Comparison of ENCODE assay signal across 14 cellular contexts in genomic region chr16:66300037-66300436, GRCh38.
DNase-seq lines count a peak whose midpoint lies in the region; ATAC-seq and TF ChIP-seq lines count a peak whose summit lies in the region.
"Had no signal": no experiment of that assay in that cellular context is flagged by ENCODE, and none has a peak within 500 bp of the region (broad histone marks: within the 10 kb centered on the region; RNA-seq: fewer than 3 reads in every experiment).

No MANE protein-coding gene starts in this region.

- H3K27me3 Mint-ChIP-seq in CD4-positive, alpha-beta T cell = peaks cover 5% of the 10 kb centered on the region

- CTCF ChIA-PET in CD4-positive, alpha-beta T cell (lab: Charles Lee) = no interaction called here

- H3K27ac ChIP-seq in right atrium auricular region (no peak overlapping the region), right cardiac atrium (ENCODE audit: low read length) (no peak overlapping the region)
- H3K27ac ChIP-seq in CD4-positive, alpha-beta T cell (ENCODE audit: low read depth, low read length) = no peak overlapping the region
- H3K27ac ChIP-seq: A549, GM23248, HL-60 had no signal

- WGBS in right cardiac atrium = 97% methylated on average over 3 of the region's 3 CpGs

- no peaks in the 10 kb centered on the region for H3K9me3 Mint-ChIP-seq in stimulated activated effector memory CD8-positive, alpha-beta T cell treated with anti-CD3 and anti-CD28 coated beads, Interleukin-12 subunit alpha, Interleukin-12 subunit beta, amount 100 ng/mL, for 72 hours
- peaks cover 10% of the 10 kb centered on the region for H3K9me3 Mint-ChIP-seq in CD4-positive, alpha-beta T cell

- peaks cover 5% of the 10 kb centered on the region for H3K4me1 Mint-ChIP-seq in stimulated activated effector memory CD8-positive, alpha-beta T cell treated with anti-CD3 and anti-CD28 coated beads, Interleukin-12 subunit alpha, Interleukin-12 subunit beta, amount 100 ng/mL, for 72 hours
- H3K4me1 Mint-ChIP-seq in CD4-positive, alpha-beta T cell (ENCODE audit: low read depth) = peaks cover 16% of the 10 kb centered on the region

- POLR2A ChIA-PET in CD4-positive, alpha-beta T cell (lab: Charles Lee) = no interaction called here

- TF ChIP-seq CTCF in right atrium auricular region (IDR thresholded peaks at IDR 0.05) = no peak
- no peak for TF ChIP-seq CTCF in CD4-positive, alpha-beta T cell (IDR thresholded peaks at IDR 0.05)

- H3K27me3 ChIP-seq in right atrium auricular region (no peaks in the 10 kb centered on the region), right cardiac atrium (ENCODE audit: control insufficient read depth, insufficient read depth) (no peaks in the 10 kb centered on the region)
- H3K27me3 ChIP-seq in CD4-positive, alpha-beta T cell (ENCODE audit: control insufficient read depth, insufficient read depth, low read length) = no peaks in the 10 kb centered on the region
- H3K27me3 ChIP-seq: BE2C had no signal

- H3K27ac Mint-ChIP-seq in stimulated activated effector memory CD8-positive, alpha-beta T cell treated with anti-CD3 and anti-CD28 coated beads, Interleukin-12 subunit alpha, Interleukin-12 subunit beta, amount 100 ng/mL, for 72 hours = peak overlapping the region; percentile 45
- no peak overlapping the region for H3K27ac Mint-ChIP-seq in CD4-positive, alpha-beta T cell

- H3K4me1 ChIP-seq in right atrium auricular region = no peaks in the 10 kb centered on the region
- H3K4me1 ChIP-seq in right cardiac atrium (ENCODE audit: control insufficient read depth, insufficient read depth, low read length) = no peaks in the 10 kb centered on the region
- H3K4me1 ChIP-seq: A549, BE2C had no signal

- intact Hi-C loops in right cardiac atrium (cut with DNase I) = no loop called here
- intact Hi-C loops in CD4-positive, alpha-beta T cell (cut with DNase I, micrococcal nuclease) = no loop called here

- H3K4me3 ChIP-seq in right atrium auricular region (no peak overlapping the region), right cardiac atrium (ENCODE audit: low read length) (no peak overlapping the region)
- H3K4me3 ChIP-seq: A549, GM23248 had no signal

- no peak overlapping the region for H3K4me3 Mint-ChIP-seq in stimulated activated effector memory CD8-positive, alpha-beta T cell treated with anti-CD3 and anti-CD28 coated beads, Interleukin-12 subunit alpha, Interleukin-12 subunit beta, amount 100 ng/mL, for 72 hours
- no peak overlapping the region for H3K4me3 Mint-ChIP-seq in CD4-positive, alpha-beta T cell

- no peak for ATAC-seq in right cardiac atrium
- no peak for ATAC-seq in stimulated activated effector memory CD8-positive, alpha-beta T cell treated with anti-CD3 and anti-CD28 coated beads, Interleukin-12 subunit alpha, Interleukin-12 subunit beta, amount 100 ng/mL, for 72 hours
- ATAC-seq in CD4-positive, alpha-beta T cell (ENCODE audit: poor library complexity) = no peak
- ATAC-seq: A549, HCT116 had no signal

- H3K36me3 Mint-ChIP-seq in stimulated activated effector memory CD8-positive, alpha-beta T cell treated with anti-CD3 and anti-CD28 coated beads, Interleukin-12 subunit alpha, Interleukin-12 subunit beta, amount 100 ng/mL, for 72 hours = no peaks in the 10 kb centered on the region
- H3K36me3 Mint-ChIP-seq in CD4-positive, alpha-beta T cell (ENCODE audit: low read depth) = no peaks in the 10 kb centered on the region

- no peaks in the 10 kb centered on the region for H3K9me3 ChIP-seq in right atrium auricular region
- no peaks in the 10 kb centered on the region for H3K9me3 ChIP-seq in right cardiac atrium (ENCODE audit: control insufficient read depth, low read length)
- H3K9me3 ChIP-seq in CD4-positive, alpha-beta T cell (ENCODE audit: control insufficient read depth, low read length) = no peaks in the 10 kb centered on the region
- H3K9me3 ChIP-seq: A549, BE2C had no signal

- no peaks in the 10 kb centered on the region for H3K36me3 ChIP-seq in right atrium auricular region
- H3K36me3 ChIP-seq: BE2C had no signal

- peak; percentile 47 for DNase-seq in right atrium auricular region (ENCODE audit: low spot score)
- no peak for DNase-seq in right cardiac atrium
- peak; percentile 37 for DNase-seq in islet precursor cell
- no peak for DNase-seq in stimulated activated effector memory CD8-positive, alpha-beta T cell treated with anti-CD3 and anti-CD28 coated beads, Interleukin-12 subunit alpha, Interleukin-12 subunit beta, amount 100 ng/mL, for 72 hours (ENCODE audit: low spot score in 2 of 2)
- no peak for DNase-seq in CD4-positive, alpha-beta T cell
- no peak for DNase-seq in SK-N-DZ (ENCODE audit: low spot score)
- DNase-seq in T1000 (lab: John Stamatoyannopoulos, UW) = no peak
- DNase-seq: BE2C, DMS53, GF-D8, GM23248 had no signal

Comparison
In these comparisons a context has a peak if more than half of its experiments do, and no peak if none do; other contexts are left out.
1. DNase-seq: peak in right atrium auricular region (single experiment) and islet precursor cell (single experiment); none in right cardiac atrium (0 of 3), stimulated activated effector memory CD8-positive, alpha-beta T cell treated with anti-CD3 and anti-CD28 coated beads, Interleukin-12 subunit alpha, Interleukin-12 subunit beta, amount 100 ng/mL, for 72 hours (0 of 2), CD4-positive, alpha-beta T cell (0 of 10), SK-N-DZ (single experiment) and T1000 (single experiment).